Comparison of ENCODE assay signal across 30 cellular contexts in the genomic region with DNA sequence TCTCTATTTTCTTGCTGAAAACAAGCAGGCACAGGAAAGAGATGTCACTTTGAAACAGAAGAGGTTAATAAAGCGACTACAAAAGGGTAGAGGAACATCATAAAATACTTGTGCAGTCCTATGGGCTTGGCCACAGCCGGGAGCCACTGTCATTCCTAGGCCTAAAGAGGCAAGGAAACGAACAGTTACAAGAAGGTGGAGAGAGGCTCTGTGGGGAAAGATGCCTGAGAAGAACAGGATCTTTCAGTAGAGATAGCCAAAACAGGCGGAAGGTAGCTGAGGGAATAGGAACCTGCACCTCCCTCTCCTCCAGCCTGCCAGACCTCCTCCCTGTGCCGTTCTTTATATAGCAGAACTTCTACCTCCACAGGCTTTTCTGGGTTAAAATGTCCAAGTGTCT. TPM values are rescaled to one million over a fixed set of nuclear protein-coding genes. Genes with fewer than 3 reads are reported as not detected.
"Had no signal": no experiment of that assay in that cellular context is flagged by ENCODE, and none has a peak within 500 bp of the region (broad histone marks: within the 10 kb centered on the region; RNA-seq: fewer than 3 reads in every experiment).

No MANE protein-coding gene starts in this region.

- H3K9me3 Mint-ChIP-seq: activated CD4-positive, alpha-beta T cell treated with anti-CD3 and anti-CD28 coated beads, Interleukin-2, amount 10 ng/mL, durations not matched to agents 24 days and 14 days; activated CD8-positive, alpha-beta T cell treated with anti-CD3 and anti-CD28 coated beads for 36 hours; activated naive CD4-positive, alpha-beta T cell treated with anti-CD3 and anti-CD28 coated beads, Interleukin-2, amount 50 U/mL, for 24 hours; activated naive CD8-positive, alpha-beta T cell treated with anti-CD3 and anti-CD28 coated beads, Interleukin-2, amount 10 ng/mL, durations not matched to agents 7 days and 5 days; activated T-helper 2 cell treated with anti-CD3 and anti-CD28 coated beads, Interferon-gamma antibody, Interleukin-2, Interleukin-4, amounts not matched to agents 10 μg/mL and 5 μg/mL and 100 μg/mL, durations not matched to agents 14 hours and 24 hours and 36 hours had no signal

- H3K27ac ChIP-seq: ascending aorta, cardiac muscle cell, SJCRH30, SK-N-MC had no signal

- H3K4me3 Mint-ChIP-seq: activated CD4-positive, alpha-beta T cell treated with anti-CD3 and anti-CD28 coated beads, Interleukin-2, amount 10 ng/mL, durations not matched to agents 24 days and 14 days; activated CD8-positive, alpha-beta T cell treated with anti-CD3 and anti-CD28 coated beads for 36 hours; activated naive CD4-positive, alpha-beta T cell treated with anti-CD3 and anti-CD28 coated beads, Interleukin-2, amount 50 U/mL, for 24 hours; activated naive CD8-positive, alpha-beta T cell treated with anti-CD3 and anti-CD28 coated beads, Interleukin-2, amount 10 ng/mL, durations not matched to agents 7 days and 5 days; activated T-cell treated with anti-CD3 and anti-CD28 coated beads, Interleukin-2, amount 50 U/mL, for 72 hours had no signal

- H3K4me1 ChIP-seq: ascending aorta had no signal

- H3K4me3 ChIP-seq: ascending aorta, cardiac muscle cell, K562, SJCRH30, SK-N-MC had no signal

- H3K27me3 ChIP-seq: ascending aorta, cardiac muscle cell, SJCRH30 had no signal

- DNase-seq: activated CD4-positive, alpha-beta T cell treated with anti-CD3 and anti-CD28 coated beads, Interleukin-2, amount 10 ng/mL, durations not matched to agents 24 days and 14 days; activated CD4-positive, alpha-beta T cell treated with anti-CD3 and anti-CD28 coated beads, Interleukin-2, amount 50 U/mL, for 4 hours; activated CD8-positive, alpha-beta T cell treated with anti-CD3 and anti-CD28 coated beads for 36 hours; activated gamma-delta T cell; activated naive CD4-positive, alpha-beta T cell treated with Interleukin-2 at 50 U/mL for 16 hours; activated naive CD8-positive, alpha-beta T cell treated with anti-CD3 and anti-CD28 coated beads, Interleukin-2, amount 10 ng/mL, durations not matched to agents 7 days and 5 days; activated T-cell treated with anti-CD3 and anti-CD28 coated beads, Interleukin-2, amount 50 U/mL, for 1 hour; activated T-cell treated with anti-CD3 and anti-CD28 coated beads, Interleukin-2, amount 50 U/mL, for 72 hours; Karpas-422; NCI-H1048; NCI-H1105 treated with DMSO at 0.1 percent for 48 hours; NCI-H1436; NCI-H1694; NCI-H1930; NCI-H2081 treated with DMSO at 0.1 percent for 48 hours; NCI-H226; NCI-H446 treated with DMSO at 0.1 percent for 48 hours; SHP77; SJCRH30; T1000 had no signal

- H3K9me3 ChIP-seq: ascending aorta, SJCRH30 had no signal

- H3K27me3 Mint-ChIP-seq: activated CD4-positive, alpha-beta T cell treated with anti-CD3 and anti-CD28 coated beads, Interleukin-2, amount 10 ng/mL, durations not matched to agents 24 days and 14 days; activated CD8-positive, alpha-beta T cell treated with anti-CD3 and anti-CD28 coated beads for 36 hours; activated naive CD4-positive, alpha-beta T cell treated with anti-CD3 and anti-CD28 coated beads, Interleukin-2, amount 50 U/mL, for 24 hours had no signal

- ATAC-seq: activated T-cell treated with anti-CD3 and anti-CD28 coated beads, Interleukin-2, amount 50 U/mL, for 72 hours; K562; Panc1 had no signal

- H3K36me3 ChIP-seq: ascending aorta, cardiac muscle cell, SJCRH30 had no signal

- H3K27ac Mint-ChIP-seq: activated CD4-positive, alpha-beta T cell treated with anti-CD3 and anti-CD28 coated beads, Interleukin-2, amount 10 ng/mL, durations not matched to agents 24 days and 14 days; activated CD8-positive, alpha-beta T cell treated with anti-CD3 and anti-CD28 coated beads for 36 hours; activated naive CD4-positive, alpha-beta T cell treated with anti-CD3 and anti-CD28 coated beads, Interleukin-2, amount 50 U/mL, for 24 hours; activated naive CD8-positive, alpha-beta T cell treated with anti-CD3 and anti-CD28 coated beads, Interleukin-2, amount 10 ng/mL, durations not matched to agents 7 days and 5 days; activated T-cell treated with anti-CD3 and anti-CD28 coated beads, Interleukin-2, amount 50 U/mL, for 72 hours; activated T-helper 2 cell treated with anti-CD3 and anti-CD28 coated beads, Interferon-gamma antibody, Interleukin-2, Interleukin-4, amounts not matched to agents 10 μg/mL and 5 μg/mL and 100 μg/mL, durations not matched to agents 14 hours and 24 hours and 36 hours had no signal

- H3K36me3 Mint-ChIP-seq: activated naive CD4-positive, alpha-beta T cell treated with anti-CD3 and anti-CD28 coated beads, Interleukin-2, amount 50 U/mL, for 24 hours; activated naive CD8-positive, alpha-beta T cell treated with anti-CD3 and anti-CD28 coated beads, Interleukin-2, amount 10 ng/mL, durations not matched to agents 7 days and 5 days had no signal

RNA-seq across cellular contexts. Expression of gene ARSJ, which starts 57.4 kb away (rescaled TPM):
- total RNA-seq: activated CD4-positive, alpha-beta T cell treated with anti-CD3 and anti-CD28 coated beads, Interleukin-2, amount 10 ng/mL, durations not matched to agents 24 days and 14 days; activated CD8-positive, alpha-beta memory T cell treated with anti-CD3 and anti-CD28 coated beads for 36 hours; activated CD8-positive, alpha-beta T cell treated with anti-CD3 and anti-CD28 coated beads for 36 hours; activated T-cell treated with anti-CD3 and anti-CD28 coated beads, Interleukin-2, amount 50 U/mL, for 72 hours; activated T-helper 2 cell treated with anti-CD3 and anti-CD28 coated beads, Interferon-gamma antibody, Interleukin-2, Interleukin-4, amounts not matched to agents 10 μg/mL and 5 μg/mL and 100 μg/mL, durations not matched to agents 14 hours and 24 hours and 36 hours; K562; T-helper 1 cell treated with Interleukin-12 subunit alpha and Interleukin-12 subunit beta and Interleukin-4 antibody, amounts not matched to agents 30 ng/mL and 1 ng/mL, for 36 hours; T-helper 2 cell treated with Interferon-gamma antibody and Interleukin-4, amounts not matched to agents 100 ng/mL and 5 ng/mL, for 36 hours had no signal
